1 cellular context compared by ENCODE assay signal in the genomic region with DNA sequence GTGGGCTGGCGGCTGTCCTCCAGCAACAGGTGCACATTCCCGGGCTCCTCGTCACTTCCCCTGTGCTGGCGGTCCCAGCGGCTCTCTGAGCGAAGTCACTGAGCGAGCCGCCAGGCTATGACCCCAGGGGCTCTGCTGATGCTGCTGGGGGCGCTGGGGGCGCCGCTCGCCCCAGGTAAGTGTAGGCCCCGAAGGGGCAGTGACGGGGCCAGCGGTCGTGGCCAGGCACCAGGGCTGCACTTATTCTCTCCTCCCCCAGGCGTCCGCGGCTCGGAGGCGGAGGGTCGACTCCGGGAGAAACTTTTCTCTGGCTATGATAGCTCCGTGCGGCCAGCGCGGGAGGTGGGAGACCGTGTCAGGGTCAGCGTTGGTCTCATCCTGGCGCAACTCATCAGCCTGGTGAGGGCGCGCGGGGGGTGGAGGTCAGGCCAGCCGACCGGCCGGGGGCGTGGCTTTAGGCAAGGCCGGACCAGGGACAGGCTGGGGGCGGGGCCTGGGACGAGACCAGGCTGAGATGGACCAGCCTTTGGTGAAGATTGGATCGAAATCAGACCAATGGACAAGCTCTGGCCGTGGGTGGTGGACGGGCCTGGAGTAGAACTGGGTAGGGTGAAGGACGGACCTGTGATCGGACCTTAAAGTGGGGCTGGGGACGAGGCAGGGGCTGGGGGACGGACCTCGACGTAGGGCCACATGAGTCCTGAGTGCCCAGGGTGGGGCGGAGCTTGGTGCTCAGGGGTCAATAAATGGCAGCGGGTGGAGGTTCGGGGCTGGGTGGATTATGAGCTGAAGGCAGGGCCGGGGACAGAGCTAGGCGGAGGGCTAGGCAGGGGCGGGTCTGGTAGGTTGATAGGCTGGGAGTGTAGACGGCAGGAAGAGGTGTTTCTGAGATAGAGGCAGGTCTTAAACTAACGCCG.
TF ChIP-seq lines count a peak whose summit lies in the region.

A gene with protein sequence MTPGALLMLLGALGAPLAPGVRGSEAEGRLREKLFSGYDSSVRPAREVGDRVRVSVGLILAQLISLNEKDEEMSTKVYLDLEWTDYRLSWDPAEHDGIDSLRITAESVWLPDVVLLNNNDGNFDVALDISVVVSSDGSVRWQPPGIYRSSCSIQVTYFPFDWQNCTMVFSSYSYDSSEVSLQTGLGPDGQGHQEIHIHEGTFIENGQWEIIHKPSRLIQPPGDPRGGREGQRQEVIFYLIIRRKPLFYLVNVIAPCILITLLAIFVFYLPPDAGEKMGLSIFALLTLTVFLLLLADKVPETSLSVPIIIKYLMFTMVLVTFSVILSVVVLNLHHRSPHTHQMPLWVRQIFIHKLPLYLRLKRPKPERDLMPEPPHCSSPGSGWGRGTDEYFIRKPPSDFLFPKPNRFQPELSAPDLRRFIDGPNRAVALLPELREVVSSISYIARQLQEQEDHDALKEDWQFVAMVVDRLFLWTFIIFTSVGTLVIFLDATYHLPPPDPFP (plus strand): TSS at position 51 of the 917 bp plus-strand sequence. CDS start 67 bp downstream, at position 118.

TF ChIP-seq in HepG2, 621 proteins besides CTCF, POLR2A, EP300 and RAD21 (continued from another document and continues in another):
- TF ChIP-seq, protein P1, sequence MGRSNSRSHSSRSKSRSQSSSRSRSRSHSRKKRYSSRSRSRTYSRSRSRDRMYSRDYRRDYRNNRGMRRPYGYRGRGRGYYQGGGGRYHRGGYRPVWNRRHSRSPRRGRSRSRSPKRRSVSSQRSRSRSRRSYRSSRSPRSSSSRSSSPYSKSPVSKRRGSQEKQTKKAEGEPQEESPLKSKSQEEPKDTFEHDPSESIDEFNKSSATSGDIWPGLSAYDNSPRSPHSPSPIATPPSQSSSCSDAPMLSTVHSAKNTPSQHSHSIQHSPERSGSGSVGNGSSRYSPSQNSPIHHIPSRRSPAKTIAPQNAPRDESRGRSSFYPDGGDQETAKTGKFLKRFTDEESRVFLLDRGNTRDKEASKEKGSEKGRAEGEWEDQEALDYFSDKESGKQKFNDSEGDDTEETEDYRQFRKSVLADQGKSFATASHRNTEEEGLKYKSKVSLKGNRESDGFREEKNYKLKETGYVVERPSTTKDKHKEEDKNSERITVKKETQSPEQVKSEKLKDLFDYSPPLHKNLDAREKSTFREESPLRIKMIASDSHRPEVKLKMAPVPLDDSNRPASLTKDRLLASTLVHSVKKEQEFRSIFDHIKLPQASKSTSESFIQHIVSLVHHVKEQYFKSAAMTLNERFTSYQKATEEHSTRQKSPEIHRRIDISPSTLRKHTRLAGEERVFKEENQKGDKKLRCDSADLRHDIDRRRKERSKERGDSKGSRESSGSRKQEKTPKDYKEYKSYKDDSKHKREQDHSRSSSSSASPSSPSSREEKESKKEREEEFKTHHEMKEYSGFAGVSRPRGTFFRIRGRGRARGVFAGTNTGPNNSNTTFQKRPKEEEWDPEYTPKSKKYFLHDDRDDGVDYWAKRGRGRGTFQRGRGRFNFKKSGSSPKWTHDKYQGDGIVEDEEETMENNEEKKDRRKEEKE (IDR thresholded peaks at IDR 0.05): no peak
- TF ChIP-seq ZNF766 (CRISPR knock-in tag; IDR thresholded peaks at IDR 0.05; ENCODE audit: borderline replicate concordance) (no peak), ZNF709 (CRISPR knock-in tag; IDR thresholded peaks at IDR 0.05) (peak; percentile 38; the same call in 1 of the 2 replicates), SPEN (CRISPR knock-in tag; IDR thresholded peaks at IDR 0.05; ENCODE audit: low read depth) (peak; percentile 73), IRX3 (CRISPR knock-in tag; IDR thresholded peaks at IDR 0.05; ENCODE audit: borderline replicate concordance, low read depth) (no peak), TGIF2 (CRISPR knock-in tag; IDR thresholded peaks at IDR 0.05) (no peak), ZNF180 (CRISPR knock-in tag; IDR thresholded peaks at IDR 0.05; ENCODE audit: borderline replicate concordance, low read depth) (no peak), SIX4 (CRISPR knock-in tag; IDR thresholded peaks at IDR 0.05) (no peak), ZNF331 (CRISPR knock-in tag; IDR thresholded peaks at IDR 0.05) (peak; percentile 33; the same call in 1 of the 2 replicates), MED8 (CRISPR knock-in tag; IDR thresholded peaks at IDR 0.05; ENCODE audit: insufficient replicate concordance) (no peak), TP53 (CRISPR knock-in tag; conservative IDR thresholded peaks at IDR 0.05) (no peak), CHD2 (IDR thresholded peaks at IDR 0.05; ENCODE audit: low read depth, low read length) (no peak), ZNF781 (CRISPR knock-in tag; IDR thresholded peaks at IDR 0.05; ENCODE audit: borderline replicate concordance, not compliant biosample characterization) (no peak), ZNF782 (CRISPR knock-in tag; IDR thresholded peaks at IDR 0.05; ENCODE audit: borderline replicate concordance) (peak; percentile 56; the same call in 1 of the 2 replicates), ZMAT3 (CRISPR knock-in tag; conservative IDR thresholded peaks at IDR 0.05) (peak; percentile 75; the same call in 1 of the 2 replicates), ZNF563 (CRISPR knock-in tag; IDR thresholded peaks at IDR 0.05) (peak; percentile 63), EZH2 (conservative IDR thresholded peaks at IDR 0.05; ENCODE audit: low read depth, low read length) (no peak), GFI1 (CRISPR knock-in tag; IDR thresholded peaks at IDR 0.05; ENCODE audit: borderline replicate concordance) (no peak; the same call in 1 of the 2 replicates), EED (CRISPR knock-in tag; IDR thresholded peaks at IDR 0.05) (0 out of 2 replicates have a peak, but pooled peaks have one; percentile 56), ZNF550 (CRISPR knock-in tag; IDR thresholded peaks at IDR 0.05; ENCODE audit: borderline replicate concordance) (no peak), ZFP37 (CRISPR knock-in tag; IDR thresholded peaks at IDR 0.05; ENCODE audit: borderline replicate concordance) (0 out of 2 replicates have a peak, but pooled peaks have one; percentile 31), ZNF382 (CRISPR knock-in tag; IDR thresholded peaks at IDR 0.05; ENCODE audit: borderline replicate concordance) (no peak), ZFP90 (CRISPR knock-in tag; IDR thresholded peaks at IDR 0.05; ENCODE audit: borderline replicate concordance) (0 out of 2 replicates have a peak, but pooled peaks have one; percentile 42), NFKB2 (CRISPR knock-in tag; IDR thresholded peaks at IDR 0.05; ENCODE audit: borderline replicate concordance) (peak; percentile 49; the same call in 1 of the 2 replicates), CBFB (CRISPR knock-in tag; IDR thresholded peaks at IDR 0.05) (no peak), WIZ (CRISPR knock-in tag; IDR thresholded peaks at IDR 0.05) (no peak), MEIS2 (CRISPR knock-in tag; IDR thresholded peaks at IDR 0.05) (peak; percentile 44; the same call in 1 of the 2 replicates)
- TF ChIP-seq, protein P2, sequence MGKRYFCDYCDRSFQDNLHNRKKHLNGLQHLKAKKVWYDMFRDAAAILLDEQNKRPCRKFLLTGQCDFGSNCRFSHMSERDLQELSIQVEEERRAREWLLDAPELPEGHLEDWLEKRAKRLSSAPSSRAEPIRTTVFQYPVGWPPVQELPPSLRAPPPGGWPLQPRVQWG (CRISPR knock-in tag; IDR thresholded peaks at IDR 0.05; ENCODE audit: borderline replicate concordance, low read depth): no peak
- TF ChIP-seq, protein P3, sequence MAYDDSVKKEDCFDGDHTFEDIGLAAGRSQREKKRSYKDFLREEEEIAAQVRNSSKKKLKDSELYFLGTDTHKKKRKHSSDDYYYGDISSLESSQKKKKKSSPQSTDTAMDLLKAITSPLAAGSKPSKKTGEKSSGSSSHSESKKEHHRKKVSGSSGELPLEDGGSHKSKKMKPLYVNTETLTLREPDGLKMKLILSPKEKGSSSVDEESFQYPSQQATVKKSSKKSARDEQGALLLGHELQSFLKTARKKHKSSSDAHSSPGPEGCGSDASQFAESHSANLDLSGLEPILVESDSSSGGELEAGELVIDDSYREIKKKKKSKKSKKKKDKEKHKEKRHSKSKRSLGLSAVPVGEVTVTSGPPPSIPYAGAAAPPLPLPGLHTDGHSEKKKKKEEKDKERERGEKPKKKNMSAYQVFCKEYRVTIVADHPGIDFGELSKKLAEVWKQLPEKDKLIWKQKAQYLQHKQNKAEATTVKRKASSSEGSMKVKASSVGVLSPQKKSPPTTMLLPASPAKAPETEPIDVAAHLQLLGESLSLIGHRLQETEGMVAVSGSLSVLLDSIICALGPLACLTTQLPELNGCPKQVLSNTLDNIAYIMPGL (CRISPR knock-in tag; IDR thresholded peaks at IDR 0.05; ENCODE audit: borderline replicate concordance in 1 of 2, low read depth in 1 of 2): peak; percentile 73 to 87; a peak in 3 of 4 replicates
- TF ChIP-seq, protein P4, sequence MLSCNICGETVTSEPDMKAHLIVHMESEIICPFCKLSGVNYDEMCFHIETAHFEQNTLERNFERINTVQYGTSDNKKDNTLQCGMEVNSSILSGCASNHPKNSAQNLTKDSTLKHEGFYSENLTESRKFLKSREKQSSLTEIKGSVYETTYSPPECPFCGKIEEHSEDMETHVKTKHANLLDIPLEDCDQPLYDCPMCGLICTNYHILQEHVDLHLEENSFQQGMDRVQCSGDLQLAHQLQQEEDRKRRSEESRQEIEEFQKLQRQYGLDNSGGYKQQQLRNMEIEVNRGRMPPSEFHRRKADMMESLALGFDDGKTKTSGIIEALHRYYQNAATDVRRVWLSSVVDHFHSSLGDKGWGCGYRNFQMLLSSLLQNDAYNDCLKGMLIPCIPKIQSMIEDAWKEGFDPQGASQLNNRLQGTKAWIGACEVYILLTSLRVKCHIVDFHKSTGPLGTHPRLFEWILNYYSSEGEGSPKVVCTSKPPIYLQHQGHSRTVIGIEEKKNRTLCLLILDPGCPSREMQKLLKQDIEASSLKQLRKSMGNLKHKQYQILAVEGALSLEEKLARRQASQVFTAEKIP (CRISPR knock-in tag; IDR thresholded peaks at IDR 0.05; ENCODE audit: borderline replicate concordance): no peak
- TF ChIP-seq, protein P5, sequence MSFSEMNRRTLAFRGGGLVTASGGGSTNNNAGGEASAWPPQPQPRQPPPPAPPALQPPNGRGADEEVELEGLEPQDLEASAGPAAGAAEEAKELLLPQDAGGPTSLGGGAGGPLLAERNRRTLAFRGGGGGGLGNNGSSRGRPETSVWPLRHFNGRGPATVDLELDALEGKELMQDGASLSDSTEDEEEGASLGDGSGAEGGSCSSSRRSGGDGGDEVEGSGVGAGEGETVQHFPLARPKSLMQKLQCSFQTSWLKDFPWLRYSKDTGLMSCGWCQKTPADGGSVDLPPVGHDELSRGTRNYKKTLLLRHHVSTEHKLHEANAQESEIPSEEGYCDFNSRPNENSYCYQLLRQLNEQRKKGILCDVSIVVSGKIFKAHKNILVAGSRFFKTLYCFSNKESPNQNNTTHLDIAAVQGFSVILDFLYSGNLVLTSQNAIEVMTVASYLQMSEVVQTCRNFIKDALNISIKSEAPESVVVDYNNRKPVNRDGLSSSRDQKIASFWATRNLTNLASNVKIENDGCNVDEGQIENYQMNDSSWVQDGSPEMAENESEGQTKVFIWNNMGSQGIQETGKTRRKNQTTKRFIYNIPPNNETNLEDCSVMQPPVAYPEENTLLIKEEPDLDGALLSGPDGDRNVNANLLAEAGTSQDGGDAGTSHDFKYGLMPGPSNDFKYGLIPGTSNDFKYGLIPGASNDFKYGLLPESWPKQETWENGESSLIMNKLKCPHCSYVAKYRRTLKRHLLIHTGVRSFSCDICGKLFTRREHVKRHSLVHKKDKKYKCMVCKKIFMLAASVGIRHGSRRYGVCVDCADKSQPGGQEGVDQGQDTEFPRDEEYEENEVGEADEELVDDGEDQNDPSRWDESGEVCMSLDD (CRISPR knock-in tag; IDR thresholded peaks at IDR 0.05; ENCODE audit: borderline replicate concordance): peak; percentile 54; the same call in 1 of the 2 replicates
- TF ChIP-seq, protein P6, sequence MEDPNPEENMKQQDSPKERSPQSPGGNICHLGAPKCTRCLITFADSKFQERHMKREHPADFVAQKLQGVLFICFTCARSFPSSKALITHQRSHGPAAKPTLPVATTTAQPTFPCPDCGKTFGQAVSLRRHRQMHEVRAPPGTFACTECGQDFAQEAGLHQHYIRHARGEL (CRISPR knock-in tag; IDR thresholded peaks at IDR 0.05): no peak
- TF ChIP-seq, protein P7, sequence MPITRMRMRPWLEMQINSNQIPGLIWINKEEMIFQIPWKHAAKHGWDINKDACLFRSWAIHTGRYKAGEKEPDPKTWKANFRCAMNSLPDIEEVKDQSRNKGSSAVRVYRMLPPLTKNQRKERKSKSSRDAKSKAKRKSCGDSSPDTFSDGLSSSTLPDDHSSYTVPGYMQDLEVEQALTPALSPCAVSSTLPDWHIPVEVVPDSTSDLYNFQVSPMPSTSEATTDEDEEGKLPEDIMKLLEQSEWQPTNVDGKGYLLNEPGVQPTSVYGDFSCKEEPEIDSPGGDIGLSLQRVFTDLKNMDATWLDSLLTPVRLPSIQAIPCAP (CRISPR knock-in tag; IDR thresholded peaks at IDR 0.05; ENCODE audit: low read depth): no peak
- TF ChIP-seq, protein P8, sequence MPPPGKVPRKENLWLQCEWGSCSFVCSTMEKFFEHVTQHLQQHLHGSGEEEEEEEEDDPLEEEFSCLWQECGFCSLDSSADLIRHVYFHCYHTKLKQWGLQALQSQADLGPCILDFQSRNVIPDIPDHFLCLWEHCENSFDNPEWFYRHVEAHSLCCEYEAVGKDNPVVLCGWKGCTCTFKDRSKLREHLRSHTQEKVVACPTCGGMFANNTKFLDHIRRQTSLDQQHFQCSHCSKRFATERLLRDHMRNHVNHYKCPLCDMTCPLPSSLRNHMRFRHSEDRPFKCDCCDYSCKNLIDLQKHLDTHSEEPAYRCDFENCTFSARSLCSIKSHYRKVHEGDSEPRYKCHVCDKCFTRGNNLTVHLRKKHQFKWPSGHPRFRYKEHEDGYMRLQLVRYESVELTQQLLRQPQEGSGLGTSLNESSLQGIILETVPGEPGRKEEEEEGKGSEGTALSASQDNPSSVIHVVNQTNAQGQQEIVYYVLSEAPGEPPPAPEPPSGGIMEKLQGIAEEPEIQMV (CRISPR knock-in tag; IDR thresholded peaks at IDR 0.05; ENCODE audit: low read depth): peak; percentile 69; the same call in 1 of the 2 replicates
- TF ChIP-seq, protein P9, sequence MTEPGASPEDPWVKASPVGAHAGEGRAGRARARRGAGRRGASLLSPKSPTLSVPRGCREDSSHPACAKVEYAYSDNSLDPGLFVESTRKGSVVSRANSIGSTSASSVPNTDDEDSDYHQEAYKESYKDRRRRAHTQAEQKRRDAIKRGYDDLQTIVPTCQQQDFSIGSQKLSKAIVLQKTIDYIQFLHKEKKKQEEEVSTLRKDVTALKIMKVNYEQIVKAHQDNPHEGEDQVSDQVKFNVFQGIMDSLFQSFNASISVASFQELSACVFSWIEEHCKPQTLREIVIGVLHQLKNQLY (CRISPR knock-in tag; IDR thresholded peaks at IDR 0.05): no peak
- TF ChIP-seq, protein P10, sequence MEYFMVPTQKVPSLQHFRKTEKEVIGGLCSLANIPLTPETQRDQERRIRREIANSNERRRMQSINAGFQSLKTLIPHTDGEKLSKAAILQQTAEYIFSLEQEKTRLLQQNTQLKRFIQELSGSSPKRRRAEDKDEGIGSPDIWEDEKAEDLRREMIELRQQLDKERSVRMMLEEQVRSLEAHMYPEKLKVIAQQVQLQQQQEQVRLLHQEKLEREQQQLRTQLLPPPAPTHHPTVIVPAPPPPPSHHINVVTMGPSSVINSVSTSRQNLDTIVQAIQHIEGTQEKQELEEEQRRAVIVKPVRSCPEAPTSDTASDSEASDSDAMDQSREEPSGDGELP (IDR thresholded peaks at IDR 0.05; ENCODE audit: borderline replicate concordance, low read depth): peak; percentile 72; the same call in 1 of the 2 replicates
